Comparison of ENCODE assay signal across 8 cellular contexts in genomic region chr14:68884031-68885030, GRCh38.
DNase-seq lines count a peak whose midpoint lies in the region; FAIRE-seq and TF ChIP-seq lines count a peak whose summit lies in the region.

No MANE protein-coding gene starts in this region.

- H3K36me3 ChIP-seq in BJ (ENCODE audit: control insufficient read depth, insufficient read depth, low read length) (peaks cover 49% of the 10 kb centered on the region), A673 (ENCODE audit: insufficient read depth, low read length, poor library complexity, severe bottlenecking) (peaks cover 44% of the 10 kb centered on the region)

- POLR2A ChIA-PET in BJ (lab: Charles Lee): no interaction called here
- POLR2A ChIA-PET in A673 (lab: Charles Lee; ENCODE audit: low non-redundant PET): no interaction called here

- no peak overlapping the region for H3K4me3 ChIP-seq in BJ (ENCODE audit: low read depth, low read length)
- H3K4me3 ChIP-seq in coronary artery: no peak overlapping the region
- no peak overlapping the region for H3K4me3 ChIP-seq in A673 (ENCODE audit: low read depth, low read length, poor library complexity, severe bottlenecking)

- intact Hi-C loops in A673 (cut with micrococcal nuclease; ENCODE audit: unreplicated experiment): no loop called here

- TF ChIP-seq POLR2A in GM12891 (IDR thresholded peaks at IDR 0.05; ENCODE audit: low read depth, low read length): no peak

- H3K27me3 ChIP-seq in BJ (ENCODE audit: control insufficient read depth, insufficient read depth, low read length) (no peaks in the 10 kb centered on the region), A673 (replicated peaks; ENCODE audit: insufficient read depth, low read depth, low read length, poor library complexity) (no peaks in the 10 kb centered on the region)

- H3K27ac ChIP-seq in coronary artery: peak overlapping the region; percentile 33 to 61
- H3K27ac ChIP-seq in A673 (ENCODE audit: low read depth, low read length, poor library complexity, severe bottlenecking): no peak overlapping the region

- no peaks in the 10 kb centered on the region for H3K9me3 ChIP-seq in A673 (ENCODE audit: low read depth, low read length, poor library complexity, severe bottlenecking)

- DNase-seq in BJ (ENCODE audit: low read depth) (peak; percentile 25), NCI-H1694 (lab: John Stamatoyannopoulos, UW) (peak; percentile 95), coronary artery (ENCODE audit: low spot score) (peak; percentile 68), mucosa of gallbladder (ENCODE audit: low spot score) (peak; percentile 81), A673 (ENCODE audit: low spot score) (no peak), GM12891 (ENCODE audit: insufficient read length, low spot score) (no peak)
- no peak for DNase-seq in activated CD4-positive, alpha-beta T cell treated with anti-CD3 and anti-CD28 coated beads for 1 hour
- no peak for DNase-seq in activated CD4-positive, alpha-beta T cell treated with anti-CD3 and anti-CD28 coated beads, Interleukin-2, amount 50 U/mL, for 1 hour

- no TSS peak for BruUV-seq in A673 (replicated peaks; lab: Mats Ljungman, UMichigan)

- H3K4me1 ChIP-seq in A673 (ENCODE audit: insufficient read depth, low read length, poor library complexity, severe bottlenecking): no peaks in the 10 kb centered on the region

- CTCF ChIA-PET in BJ (lab: Yijun Ruan, JAX): interaction anchor here (1.8 kb wide), 2 partner anchors 12 to 28 kb away, joined by 3 to 5 read pairs; no protein-coding TSS in a partner anchor
- CTCF ChIA-PET in A673 (lab: Charles Lee): no interaction called here

- FAIRE-seq in GM12891 (lab: Jason Lieb, UNC): no peak

- TF ChIP-seq CTCF in BJ (IDR thresholded peaks at IDR 0.05; ENCODE audit: insufficient read depth, low read depth, low read length) (no peak), coronary artery (IDR thresholded peaks at IDR 0.05) (no peak), A673 (conservative IDR thresholded peaks at IDR 0.05; ENCODE audit: low read depth, low read length) (no peak)

TF ChIP-seq in GM12891, 5 proteins besides CTCF, POLR2A, EP300 and RAD21:
- no peak for TF ChIP-seq SPI1 (IDR thresholded peaks at IDR 0.05; ENCODE audit: low read depth, low read length)
- no peak for TF ChIP-seq POLR2AphosphoS5 (IDR thresholded peaks at IDR 0.05; ENCODE audit: low read depth, low read length)
- no peak for TF ChIP-seq TAF1 (IDR thresholded peaks at IDR 0.05; ENCODE audit: low read depth, low read length)
- TF ChIP-seq PAX5 (IDR thresholded peaks at IDR 0.05; ENCODE audit: insufficient read depth, low read length, severe bottlenecking): no peak
- TF ChIP-seq POU2F2 (IDR thresholded peaks at IDR 0.05; ENCODE audit: low read depth, low read length): no peak

Comparison
In these comparisons a context has a peak if more than half of its experiments do, and no peak if none do; other contexts are left out.
1. DNase-seq: peak in BJ (single experiment), NCI-H1694 (single experiment), coronary artery (single experiment) and mucosa of gallbladder (single experiment); none in A673 (single experiment), GM12891 (single experiment), activated CD4-positive, alpha-beta T cell treated with anti-CD3 and anti-CD28 coated beads for 1 hour (single experiment) and activated CD4-positive, alpha-beta T cell treated with anti-CD3 and anti-CD28 coated beads, Interleukin-2, amount 50 U/mL, for 1 hour (single experiment).